In genomic region chrX:12901486-12901885, GRCh38 we compare ENCODE assay signal across 9 cellular contexts. TPM values are rescaled to one million over a fixed set of nuclear protein-coding genes. Genes with fewer than 3 reads are reported as not detected.
DNase-seq lines count a peak whose midpoint lies in the region; ATAC-seq and TF ChIP-seq lines count a peak whose summit lies in the region.
"Had no signal": no experiment of that assay in that cellular context is flagged by ENCODE, and none has a peak within 500 bp of the region (broad histone marks: within the 10 kb centered on the region; RNA-seq: fewer than 3 reads in every experiment).

No MANE protein-coding gene starts in this region.

- no peaks in the 10 kb centered on the region; the same call in 1 of the 2 replicates for H3K27me3 ChIP-seq in GM06990 (replicated peaks; ENCODE audit: control insufficient read depth, insufficient read depth, low read length)
- no peaks in the 10 kb centered on the region for H3K27me3 ChIP-seq in SJSA1 (replicated peaks)

- no peaks in the 10 kb centered on the region for H3K9me3 ChIP-seq in SJSA1 (replicated peaks)

- TF ChIP-seq CTCF in GM06990 (IDR thresholded peaks at IDR 0.05; ENCODE audit: insufficient read depth, low read length, poor library complexity, severe bottlenecking) = peak; percentile 77
- TF ChIP-seq CTCF in retinal pigment epithelial cell (conservative IDR thresholded peaks at IDR 0.05; ENCODE audit: low read depth, low read length) = peak; percentile 59

- ATAC-seq in Right ventricle myocardium superior (ENCODE audit: poor library complexity) (no peak), GM21825 (IDR thresholded peaks at IDR 0.05; ENCODE audit: unreplicated experiment) (no peak), HG03108 (IDR thresholded peaks at IDR 0.05; ENCODE audit: unreplicated experiment) (no peak)

- H3K9me3 Mint-ChIP-seq in activated naive CD4-positive, alpha-beta T cell treated with anti-CD3 and anti-CD28 coated beads, Interleukin-2, amount 50 U/mL, for 24 hours = no peaks in the 10 kb centered on the region

- peak overlapping the region; percentile 56 for H3K4me3 Mint-ChIP-seq in activated naive CD4-positive, alpha-beta T cell treated with anti-CD3 and anti-CD28 coated beads, Interleukin-2, amount 50 U/mL, for 24 hours

- H3K27ac ChIP-seq in SJSA1 = no peak overlapping the region
- H3K27ac ChIP-seq: epithelial cell of prostate had no signal

- H3K36me3 Mint-ChIP-seq in activated naive CD4-positive, alpha-beta T cell treated with anti-CD3 and anti-CD28 coated beads, Interleukin-2, amount 50 U/mL, for 24 hours = no peaks in the 10 kb centered on the region

- H3K27ac Mint-ChIP-seq in activated naive CD4-positive, alpha-beta T cell treated with anti-CD3 and anti-CD28 coated beads, Interleukin-2, amount 50 U/mL, for 24 hours = peak overlapping the region; percentile 46

- DNase-seq in GM06990 (ENCODE audit: extremely low read depth, insufficient read length) (peak; percentile 22), HT-29 (ENCODE audit: low spot score) (peak; percentile 66), SJSA1 (ENCODE audit: low read depth in 1 of 2, low spot score in 2 of 2) (peak; percentile 27 to 48), Right ventricle myocardium superior (peak; percentile 58), retinal pigment epithelial cell (ENCODE audit: low read depth) (no peak)

- no peaks in the 10 kb centered on the region for H3K27me3 Mint-ChIP-seq in activated naive CD4-positive, alpha-beta T cell treated with anti-CD3 and anti-CD28 coated beads, Interleukin-2, amount 50 U/mL, for 24 hours

- H3K36me3 ChIP-seq in GM06990 (ENCODE audit: control insufficient read depth, insufficient read depth, low read length) = no peaks in the 10 kb centered on the region
- H3K36me3 ChIP-seq in SJSA1 = no peaks in the 10 kb centered on the region

- H3K4me1 Mint-ChIP-seq in activated naive CD4-positive, alpha-beta T cell treated with anti-CD3 and anti-CD28 coated beads, Interleukin-2, amount 50 U/mL, for 24 hours = peaks cover 17% of the 10 kb centered on the region

- H3K4me3 ChIP-seq in GM06990 (replicated peaks; ENCODE audit: low read depth, low read length) (no peak overlapping the region), SJSA1 (no peak overlapping the region), retinal pigment epithelial cell (ENCODE audit: low read length) (no peak overlapping the region)

- intact Hi-C loops in Right ventricle myocardium superior (cut with DNase I) = no loop called here

- H3K4me1 ChIP-seq in SJSA1 (replicated peaks) = peaks cover 17% of the 10 kb centered on the region

RNA-seq across cellular contexts. Expression of gene TLR8, which starts 4.9 kb away (rescaled TPM):
- not detected in 2 replicates for total RNA-seq in HT-29 (2014; rRNA removed; shearing (Covaris generic))
- total RNA-seq in SJSA1 (2014; rRNA removed; shearing (Covaris generic)) = not detected in 2 replicates
- total RNA-seq in Right ventricle myocardium superior = 1.1 TPM

RNA-seq across cellular contexts. Expression of gene TLR7, which starts 34.6 kb away (rescaled TPM):
- not detected in 2 replicates for total RNA-seq in HT-29 (2014; rRNA removed; shearing (Covaris generic))
- total RNA-seq in SJSA1 (2014; rRNA removed; shearing (Covaris generic)) = 0.11 TPM in 1 of 2 replicates, not detected in the other
- total RNA-seq in Right ventricle myocardium superior = 0.62 TPM
